In the genomic region with DNA sequence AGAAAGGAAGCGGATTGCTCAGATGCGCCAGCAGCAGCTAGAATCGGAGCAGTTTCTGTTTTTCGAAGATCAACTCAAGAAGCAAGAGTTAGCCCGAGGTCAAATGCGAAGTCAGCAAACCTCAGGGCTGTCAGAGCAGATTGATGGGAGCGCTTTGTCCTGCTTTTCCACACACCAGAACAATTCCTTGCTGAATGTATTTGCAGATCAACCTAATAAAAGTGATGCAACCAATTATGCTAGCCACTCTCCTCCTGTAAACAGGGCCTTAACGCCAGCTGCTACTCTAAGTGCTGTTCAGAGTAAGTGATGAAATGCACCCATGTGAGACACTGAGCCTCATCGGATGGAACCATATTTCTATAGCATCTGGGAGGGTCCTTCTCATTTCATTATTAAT, we compare ENCODE assay signal across 12 cellular contexts. TPM values are rescaled to one million over a fixed set of nuclear protein-coding genes. Genes with fewer than 3 reads are reported as not detected.
DNase-seq lines count a peak whose midpoint lies in the region; ATAC-seq and TF ChIP-seq lines count a peak whose summit lies in the region.
"Had no signal": no experiment of that assay in that cellular context is flagged by ENCODE, and none has a peak within 500 bp of the region (broad histone marks: within the 10 kb centered on the region; RNA-seq: fewer than 3 reads in every experiment).

No MANE protein-coding gene starts in this region.

- TF ChIP-seq CTCF in BE2C (IDR thresholded peaks at IDR 0.05; ENCODE audit: low read depth, low read length) (no peak), mucosa of descending colon (IDR thresholded peaks at IDR 0.05) (no peak)

- H3K9me3 ChIP-seq in BE2C (no peaks in the 10 kb centered on the region), adipocyte (ENCODE audit: control insufficient read depth, low read length) (no peaks in the 10 kb centered on the region), mucosa of descending colon (no peaks in the 10 kb centered on the region)
- H3K9me3 ChIP-seq: spleen had no signal

- H3K4me1 ChIP-seq in BE2C = peaks cover 39% of the 10 kb centered on the region
- H3K4me1 ChIP-seq in adipocyte (ENCODE audit: control insufficient read depth, insufficient read depth, low read length) = peaks cover 31% of the 10 kb centered on the region
- no peaks in the 10 kb centered on the region for H3K4me1 ChIP-seq in mucosa of descending colon (ENCODE audit: low read depth)

- peak overlapping the region; percentile 73 for H3K9ac ChIP-seq in adipocyte (ENCODE audit: low read length)

- intact Hi-C loops in mucosa of descending colon (cut with DNase I, micrococcal nuclease) = no loop called here

- H3K27me3 ChIP-seq in BE2C (no peaks in the 10 kb centered on the region), adipocyte (replicated peaks; ENCODE audit: control insufficient read depth, insufficient read depth, low read length) (no peaks in the 10 kb centered on the region)
- H3K27me3 ChIP-seq: spleen had no signal

- H3K4me3 ChIP-seq in BE2C (ENCODE audit: low read depth, low read length) (peak overlapping the region; percentile 39), adipocyte (ENCODE audit: low read length) (peak overlapping the region; percentile 68), mucosa of descending colon (no peak overlapping the region)
- H3K4me3 ChIP-seq: lung, spleen had no signal

- DNase-seq in BE2C (peak; percentile 71), NCI-H146 treated with DMSO at 0.1 percent for 48 hours (lab: John Stamatoyannopoulos, UW; ENCODE audit: unreplicated experiment) (peak; percentile 12), adipocyte (ENCODE audit: low read depth) (no peak), mucosa of descending colon (no peak), ecto neural progenitor cell (ENCODE audit: low spot score) (no peak), NK-92 (lab: John Stamatoyannopoulos, UW; ENCODE audit: unreplicated experiment) (no peak)
- DNase-seq: activated CD8-positive, alpha-beta memory T cell treated with anti-CD3 and anti-CD28 coated beads for 24 hours; NCI-H1092; spleen had no signal

- peak; percentile 65 for ATAC-seq in mucosa of descending colon
- no peak for ATAC-seq in HG03039 (IDR thresholded peaks at IDR 0.05; ENCODE audit: unreplicated experiment)
- ATAC-seq in HG03457 (IDR thresholded peaks at IDR 0.05; ENCODE audit: unreplicated experiment) = no peak

- H3K36me3 ChIP-seq in BE2C = no peaks in the 10 kb centered on the region
- peaks cover 5% of the 10 kb centered on the region for H3K36me3 ChIP-seq in adipocyte (ENCODE audit: control insufficient read depth, insufficient read depth, low read length, severe bottlenecking)
- H3K36me3 ChIP-seq in mucosa of descending colon (ENCODE audit: low read depth) = no peaks in the 10 kb centered on the region

RNA-seq across cellular contexts. Expression of gene STAMBPL1, which starts 33.1 kb away (rescaled TPM):
- 14.7 TPM for polyA plus RNA-seq in BE2C (2012; ENCODE audit: insufficient read depth, insufficient read length, low read depth)
- 10 to 100 TPM; 19.2 to 44.2 (median 20.0) TPM for total RNA-seq in mucosa of descending colon

RNA-seq across cellular contexts. Expression of gene ACTA2, which starts 39.4 kb away (rescaled TPM):
- 14.3 TPM for polyA plus RNA-seq in BE2C (2012; ENCODE audit: insufficient read depth, insufficient read length, low read depth)
- 100 to 1,000 TPM in 2 of 3 donors, 10 to 100 TPM in 1; 80.6 to 920 (median 253) TPM for total RNA-seq in mucosa of descending colon

Comparison
In these comparisons a context has a peak if more than half of its experiments do, and no peak if none do; other contexts are left out.
1. DNase-seq: peak in BE2C (single experiment) and NCI-H146 treated with DMSO at 0.1 percent for 48 hours (single experiment); none in adipocyte (single experiment), mucosa of descending colon (0 of 3), ecto neural progenitor cell (single experiment) and NK-92 (single experiment).